10 cellular contexts compared by ENCODE assay signal in the genomic region with DNA sequence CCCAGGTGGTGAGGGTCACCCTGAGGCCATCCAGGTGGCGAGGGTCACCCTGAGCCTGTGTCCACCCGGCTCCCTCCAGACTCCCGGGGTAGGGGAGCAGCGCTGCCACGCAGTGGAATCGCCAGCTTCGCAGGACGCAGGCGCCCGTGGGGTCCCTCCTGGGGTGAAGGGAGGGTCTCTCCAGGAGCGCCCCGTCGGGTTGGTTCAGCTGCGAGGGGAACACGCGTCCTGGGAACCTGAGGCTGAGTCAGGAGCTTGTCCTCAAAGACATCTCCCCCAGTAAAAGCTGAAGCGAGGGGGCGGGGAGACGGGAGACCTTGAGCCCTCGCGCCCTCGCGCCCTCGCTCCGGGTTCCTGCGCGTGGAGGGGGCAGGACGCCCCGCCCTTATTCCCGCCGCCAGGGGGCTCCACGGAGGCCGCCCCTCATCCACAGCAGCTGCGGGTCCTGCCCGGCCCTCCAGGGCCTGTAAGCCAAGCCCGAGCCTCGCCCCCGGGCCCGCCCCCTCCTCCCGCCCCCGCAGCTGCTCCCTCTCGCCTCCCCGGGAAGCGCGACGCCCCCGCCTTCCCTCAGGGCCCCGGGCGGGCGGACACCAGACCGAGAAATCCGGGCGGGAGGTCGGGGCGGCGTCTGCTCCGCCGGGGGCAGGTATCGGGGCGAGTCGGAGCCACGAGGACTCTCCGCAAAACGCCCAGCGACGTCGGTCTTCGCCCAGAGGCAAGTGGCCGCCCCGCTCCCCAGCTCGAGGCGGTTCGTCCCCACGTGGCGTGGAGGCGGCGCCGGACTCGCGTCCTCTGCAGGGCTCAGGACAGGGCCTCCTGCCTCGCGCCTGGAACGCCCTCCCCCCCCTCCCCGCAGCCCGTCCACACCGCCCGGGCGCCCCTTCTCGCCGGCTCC.
DNase-seq lines count a peak whose midpoint lies in the region; ATAC-seq lines count a peak whose summit lies in the region.
"Had no signal": no experiment of that assay in that cellular context is flagged by ENCODE, and none has a peak within 500 bp of the region (broad histone marks: within the 10 kb centered on the region; RNA-seq: fewer than 3 reads in every experiment).

No MANE protein-coding gene starts in this region.

- DNase-seq in NCI-H82 (lab: John Stamatoyannopoulos, UW) (peak; percentile 69), NCI-H82 treated with DMSO at 0.1 percent for 48 hours (lab: John Stamatoyannopoulos, UW; ENCODE audit: unreplicated experiment) (no peak), iPS-NIHi11 (ENCODE audit: low spot score) (peak; percentile 85)
- peak; percentile 57 for DNase-seq in activated T-cell treated with anti-CD3 and anti-CD28 coated beads, Interleukin-2, amount 50 U/mL, for 24 hours
- DNase-seq in stimulated activated naive B cell treated with anti-CD40 and anti-IgM and Interleukin-4, amounts not matched to agents 10 μg/mL and 1 μg/mL and 100 μg/mL, for 72 hours: no peak
- no peak for DNase-seq in activated naive CD8-positive, alpha-beta T cell treated with anti-CD3 and anti-CD28 coated beads, Interleukin-2, amount 50 U/mL, for 24 hours
- no peak for DNase-seq in effector CD4-positive, alpha-beta T cell
- DNase-seq: CD4-positive, CD25-positive, alpha-beta regulatory T cell had no signal

- H3K4me3 Mint-ChIP-seq in activated T-cell treated with anti-CD3 and anti-CD28 coated beads, Interleukin-2, amount 50 U/mL, for 24 hours: no peak overlapping the region
- H3K4me3 Mint-ChIP-seq in stimulated activated naive B cell treated with anti-CD40 and anti-IgM and Interleukin-4, amounts not matched to agents 10 μg/mL and 1 μg/mL and 100 μg/mL, for 72 hours: peak overlapping the region; percentile 22 to 56
- no peak overlapping the region for H3K4me3 Mint-ChIP-seq in activated naive CD8-positive, alpha-beta T cell treated with anti-CD3 and anti-CD28 coated beads, Interleukin-2, amount 50 U/mL, for 24 hours

- H3K36me3 Mint-ChIP-seq in activated T-cell treated with anti-CD3 and anti-CD28 coated beads, Interleukin-2, amount 50 U/mL, for 24 hours (ENCODE audit: low read depth): peaks cover 25% of the 10 kb centered on the region
- H3K36me3 Mint-ChIP-seq in stimulated activated naive B cell treated with anti-CD40 and anti-IgM and Interleukin-4, amounts not matched to agents 10 μg/mL and 1 μg/mL and 100 μg/mL, for 72 hours: peaks cover 14 to 25% of the 10 kb centered on the region in 2 donors
- H3K36me3 Mint-ChIP-seq in activated naive CD8-positive, alpha-beta T cell treated with anti-CD3 and anti-CD28 coated beads, Interleukin-2, amount 50 U/mL, for 24 hours (ENCODE audit: low read depth): peaks cover 32% of the 10 kb centered on the region

- H3K27me3 Mint-ChIP-seq in activated T-cell treated with anti-CD3 and anti-CD28 coated beads, Interleukin-2, amount 50 U/mL, for 24 hours: peaks cover 7% of the 10 kb centered on the region
- peaks cover 0 to 4% of the 10 kb centered on the region in 2 donors for H3K27me3 Mint-ChIP-seq in stimulated activated naive B cell treated with anti-CD40 and anti-IgM and Interleukin-4, amounts not matched to agents 10 μg/mL and 1 μg/mL and 100 μg/mL, for 72 hours
- peaks cover 19% of the 10 kb centered on the region for H3K27me3 Mint-ChIP-seq in activated naive CD8-positive, alpha-beta T cell treated with anti-CD3 and anti-CD28 coated beads, Interleukin-2, amount 50 U/mL, for 24 hours

- peak; percentile 40 to 61 for ATAC-seq in stimulated activated naive B cell treated with anti-CD40 and anti-IgM and Interleukin-4, amounts not matched to agents 10 μg/mL and 1 μg/mL and 100 μg/mL, for 72 hours (replicated peaks)
- ATAC-seq in GM18858 (IDR thresholded peaks at IDR 0.05; ENCODE audit: unreplicated experiment): no peak
- no peak for ATAC-seq in activated naive CD8-positive, alpha-beta T cell treated with anti-CD3 and anti-CD28 coated beads, Interleukin-2, amount 50 U/mL, for 24 hours
- ATAC-seq: HCT116 had no signal

- H3K9me3 Mint-ChIP-seq in activated T-cell treated with anti-CD3 and anti-CD28 coated beads, Interleukin-2, amount 50 U/mL, for 24 hours: peaks cover 35% of the 10 kb centered on the region
- H3K9me3 Mint-ChIP-seq in stimulated activated naive B cell treated with anti-CD40 and anti-IgM and Interleukin-4, amounts not matched to agents 10 μg/mL and 1 μg/mL and 100 μg/mL, for 72 hours: peaks cover 16 to 22% of the 10 kb centered on the region in 2 donors
- peaks cover 43% of the 10 kb centered on the region for H3K9me3 Mint-ChIP-seq in activated naive CD8-positive, alpha-beta T cell treated with anti-CD3 and anti-CD28 coated beads, Interleukin-2, amount 50 U/mL, for 24 hours

- H3K4me1 Mint-ChIP-seq in activated T-cell treated with anti-CD3 and anti-CD28 coated beads, Interleukin-2, amount 50 U/mL, for 24 hours (ENCODE audit: low read depth): peaks cover 33% of the 10 kb centered on the region
- peaks cover 13 to 34% of the 10 kb centered on the region in 2 donors for H3K4me1 Mint-ChIP-seq in stimulated activated naive B cell treated with anti-CD40 and anti-IgM and Interleukin-4, amounts not matched to agents 10 μg/mL and 1 μg/mL and 100 μg/mL, for 72 hours
- peaks cover 35% of the 10 kb centered on the region for H3K4me1 Mint-ChIP-seq in activated naive CD8-positive, alpha-beta T cell treated with anti-CD3 and anti-CD28 coated beads, Interleukin-2, amount 50 U/mL, for 24 hours

- no peak overlapping the region for H3K27ac Mint-ChIP-seq in activated T-cell treated with anti-CD3 and anti-CD28 coated beads, Interleukin-2, amount 50 U/mL, for 24 hours
- peak overlapping the region; percentile 84 for H3K27ac Mint-ChIP-seq in stimulated activated naive B cell treated with anti-CD40 and anti-IgM and Interleukin-4, amounts not matched to agents 10 μg/mL and 1 μg/mL and 100 μg/mL, for 72 hours
- no peak overlapping the region for H3K27ac Mint-ChIP-seq in activated naive CD8-positive, alpha-beta T cell treated with anti-CD3 and anti-CD28 coated beads, Interleukin-2, amount 50 U/mL, for 24 hours
- H3K27ac Mint-ChIP-seq: CD4-positive, CD25-positive, alpha-beta regulatory T cell had no signal

Comparison
In these comparisons a context has a peak if more than half of its experiments do, and no peak if none do; other contexts are left out.
1. DNase-seq: peak in NCI-H82 (single experiment), activated T-cell treated with anti-CD3 and anti-CD28 coated beads, Interleukin-2, amount 50 U/mL, for 24 hours (single experiment) and iPS-NIHi11 (single experiment); none in NCI-H82 treated with DMSO at 0.1 percent for 48 hours (single experiment), stimulated activated naive B cell treated with anti-CD40 and anti-IgM and Interleukin-4, amounts not matched to agents 10 μg/mL and 1 μg/mL and 100 μg/mL, for 72 hours (single experiment), activated naive CD8-positive, alpha-beta T cell treated with anti-CD3 and anti-CD28 coated beads, Interleukin-2, amount 50 U/mL, for 24 hours (single experiment) and effector CD4-positive, alpha-beta T cell (single experiment).
2. H3K4me3 Mint-ChIP-seq: peak in stimulated activated naive B cell treated with anti-CD40 and anti-IgM and Interleukin-4, amounts not matched to agents 10 μg/mL and 1 μg/mL and 100 μg/mL, for 72 hours (2 of 2); none in activated T-cell treated with anti-CD3 and anti-CD28 coated beads, Interleukin-2, amount 50 U/mL, for 24 hours (single experiment) and activated naive CD8-positive, alpha-beta T cell treated with anti-CD3 and anti-CD28 coated beads, Interleukin-2, amount 50 U/mL, for 24 hours (single experiment).
3. ATAC-seq: peak in stimulated activated naive B cell treated with anti-CD40 and anti-IgM and Interleukin-4, amounts not matched to agents 10 μg/mL and 1 μg/mL and 100 μg/mL, for 72 hours (2 of 2); none in GM18858 (single experiment) and activated naive CD8-positive, alpha-beta T cell treated with anti-CD3 and anti-CD28 coated beads, Interleukin-2, amount 50 U/mL, for 24 hours (single experiment).